In genomic region chr12:49801141-49802063, GRCh38 we compare ENCODE assay signal across 1 cellular context.
TF ChIP-seq lines count a peak whose summit lies in the region.

No MANE protein-coding gene starts in this region.

TF ChIP-seq in HepG2, 621 proteins besides CTCF, POLR2A, EP300 and RAD21:
- TF ChIP-seq GABPB1 (CRISPR knock-in tag; IDR thresholded peaks at IDR 0.05) (no peak), FOXK1 (CRISPR knock-in tag; IDR thresholded peaks at IDR 0.05; ENCODE audit: borderline replicate concordance, low read depth) (no peak), CSRNP1 (CRISPR knock-in tag; IDR thresholded peaks at IDR 0.05) (no peak), ZNF253 (CRISPR knock-in tag; IDR thresholded peaks at IDR 0.05; ENCODE audit: borderline replicate concordance) (no peak), STAT5B (CRISPR knock-in tag; IDR thresholded peaks at IDR 0.05) (no peak), MED8 (CRISPR knock-in tag; IDR thresholded peaks at IDR 0.05; ENCODE audit: insufficient replicate concordance) (no peak)
